Comparison of ENCODE assay signal across 26 cellular contexts in the genomic region with DNA sequence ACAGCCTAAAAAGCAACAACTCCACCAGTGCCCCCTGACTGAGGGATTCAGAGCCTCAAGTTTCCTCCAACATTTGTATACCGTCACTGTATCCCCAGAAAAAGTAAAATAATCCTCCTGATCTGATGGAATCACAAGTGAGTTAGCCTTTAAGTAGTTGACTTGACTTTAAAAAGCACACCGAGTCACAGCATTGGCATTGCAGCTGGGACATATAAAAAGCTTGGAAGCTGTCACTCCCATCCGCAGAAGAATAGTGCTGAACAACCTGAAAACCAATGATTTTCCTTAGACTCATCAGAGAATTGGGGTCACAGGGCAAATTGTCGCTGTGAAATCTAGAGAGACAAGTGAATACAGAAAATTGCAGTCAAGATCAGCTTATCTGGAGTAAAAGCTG. TPM values are rescaled to one million over a fixed set of nuclear protein-coding genes. Genes with fewer than 3 reads are reported as not detected.
DNase-seq lines count a peak whose midpoint lies in the region; ATAC-seq and TF ChIP-seq lines count a peak whose summit lies in the region.
"Had no signal": no experiment of that assay in that cellular context is flagged by ENCODE, and none has a peak within 500 bp of the region (broad histone marks: within the 10 kb centered on the region; RNA-seq: fewer than 3 reads in every experiment).

No MANE protein-coding gene starts in this region.

- peaks cover 9% of the 10 kb centered on the region; the same call in 1 of the 2 replicates for H3K36me3 Mint-ChIP-seq in HFFc6 (ENCODE audit: low read depth)
- H3K36me3 Mint-ChIP-seq in CD14-positive monocyte, result no peaks in the 10 kb centered on the region

- intact Hi-C loops in Right ventricle myocardium superior (cut with DNase I) (no loop called here), CD14-positive monocyte (cut with micrococcal nuclease) (no loop called here)

- TF ChIP-seq CTCF in HFFc6 (IDR thresholded peaks at IDR 0.05), result no peak
- TF ChIP-seq CTCF in choroid plexus epithelial cell (conservative IDR thresholded peaks at IDR 0.05; ENCODE audit: low read depth, low read length), result no peak
- no peak for TF ChIP-seq CTCF in CD14-positive monocyte (IDR thresholded peaks at IDR 0.05)

- H3K27ac Mint-ChIP-seq in HFFc6 (peak overlapping the region; percentile 88), CD14-positive monocyte (no peak overlapping the region)
- H3K27ac Mint-ChIP-seq: activated naive CD8-positive, alpha-beta T cell treated with anti-CD3 and anti-CD28 coated beads, Interleukin-2, amount 50 U/mL, for 24 hours; B cell had no signal

- peak; percentile 14 for DNase-seq in A172 (ENCODE audit: low spot score)
- DNase-seq in HFFc6, result peak; percentile 69
- DNase-seq in choroid plexus epithelial cell (ENCODE audit: low read depth), result peak; percentile 32
- DNase-seq in iris pigment epithelial cell (ENCODE audit: low read depth), result peak; percentile 38
- no peak for DNase-seq in Right ventricle myocardium superior
- DNase-seq in HEK293T (ENCODE audit: extremely low spot score), result no peak
- DNase-seq in CD14-positive monocyte (ENCODE audit: low spot score), result no peak
- no peak for DNase-seq in RPMI8226
- DNase-seq: activated CD4-positive, alpha-beta T cell treated with anti-CD3 and anti-CD28 coated beads for 4 hours; activated CD8-positive, alpha-beta memory T cell treated with anti-CD3 and anti-CD28 coated beads for 24 hours; activated gamma-delta T cell treated with Interleukin-2 at 50 U/mL for 16 hours; activated naive CD8-positive, alpha-beta T cell treated with anti-CD3 and anti-CD28 coated beads, Interleukin-2, amount 50 U/mL, for 24 hours; activated T-cell treated with anti-CD3 and anti-CD28 coated beads, Interleukin-2, amount 50 U/mL, for 1 hour; body of pancreas; DMS53; gastrocnemius medialis; H7; left lung; mesendoderm; NCI-H1417 treated with DMSO at 0.1 percent for 48 hours; NCI-H2081 treated with DMSO at 0.1 percent for 48 hours; NCI-H446 treated with DMSO at 0.1 percent for 48 hours; stomach; thyroid gland had no signal

- H3K4me3 Mint-ChIP-seq in HFFc6, result peak overlapping the region; percentile 79
- H3K4me3 Mint-ChIP-seq in CD14-positive monocyte, result no peak overlapping the region
- H3K4me3 Mint-ChIP-seq: activated naive CD8-positive, alpha-beta T cell treated with anti-CD3 and anti-CD28 coated beads, Interleukin-2, amount 50 U/mL, for 24 hours; B cell had no signal

- H3K9me3 Mint-ChIP-seq in HFFc6, result no peaks in the 10 kb centered on the region
- H3K9me3 Mint-ChIP-seq in CD14-positive monocyte, result peaks cover 2 to 27% (median 12%) of the 10 kb centered on the region in 7 donors

- peaks cover 3% of the 10 kb centered on the region; the same call in 1 of the 2 replicates for H3K27me3 Mint-ChIP-seq in HFFc6 (ENCODE audit: insufficient read depth)
- H3K27me3 Mint-ChIP-seq in CD14-positive monocyte (ENCODE audit: low read depth in 3 of 3), result no peaks in the 10 kb centered on the region
- H3K27me3 Mint-ChIP-seq: activated naive CD8-positive, alpha-beta T cell treated with anti-CD3 and anti-CD28 coated beads, Interleukin-2, amount 50 U/mL, for 24 hours; B cell had no signal

- CTCF ChIA-PET in HEK293T (lab: Yijun Ruan, JAX), result interaction anchor here (0.6 kb wide), 1 partner anchor 20 kb away, joined by 3 read pairs; no protein-coding TSS in a partner anchor

- H3K4me1 Mint-ChIP-seq in HFFc6 (ENCODE audit: low read depth) (peaks cover 46% of the 10 kb centered on the region), CD14-positive monocyte (no peaks in the 10 kb centered on the region)
- H3K4me1 Mint-ChIP-seq: activated naive CD8-positive, alpha-beta T cell treated with anti-CD3 and anti-CD28 coated beads, Interleukin-2, amount 50 U/mL, for 24 hours; B cell had no signal

- H3K4me3 ChIP-seq in choroid plexus epithelial cell (ENCODE audit: low read depth, low read length), result no peak overlapping the region
- H3K4me3 ChIP-seq: body of pancreas, gastrocnemius medialis, left lung, prostate gland, stomach, thyroid gland had no signal

- POLR2A ChIA-PET in HEK293T (lab: Yijun Ruan, JAX), result no interaction called here

- ATAC-seq in Right ventricle myocardium superior (ENCODE audit: poor library complexity), result no peak
- ATAC-seq: activated naive CD8-positive, alpha-beta T cell treated with anti-CD3 and anti-CD28 coated beads, Interleukin-2, amount 50 U/mL, for 24 hours; body of pancreas; gastrocnemius medialis; left lung had no signal

TF ChIP-seq in HEK293T, 16 proteins besides CTCF, POLR2A, EP300 and RAD21:
- no peak for TF ChIP-seq BHLHE40 (IDR thresholded peaks at IDR 0.05; ENCODE audit: borderline replicate concordance)
- TF ChIP-seq FOXM1 (IDR thresholded peaks at IDR 0.05; ENCODE audit: borderline replicate concordance), result no peak
- TF ChIP-seq ELF4 (IDR thresholded peaks at IDR 0.05), result no peak
- no peak for TF ChIP-seq FOXK2 (IDR thresholded peaks at IDR 0.05)
- TF ChIP-seq CTBP1 (IDR thresholded peaks at IDR 0.05; ENCODE audit: borderline replicate concordance), result no peak
- no peak for TF ChIP-seq ARNT (IDR thresholded peaks at IDR 0.05)
- no peak for TF ChIP-seq TARDBP (IDR thresholded peaks at IDR 0.05)
- TF ChIP-seq, protein P1, sequence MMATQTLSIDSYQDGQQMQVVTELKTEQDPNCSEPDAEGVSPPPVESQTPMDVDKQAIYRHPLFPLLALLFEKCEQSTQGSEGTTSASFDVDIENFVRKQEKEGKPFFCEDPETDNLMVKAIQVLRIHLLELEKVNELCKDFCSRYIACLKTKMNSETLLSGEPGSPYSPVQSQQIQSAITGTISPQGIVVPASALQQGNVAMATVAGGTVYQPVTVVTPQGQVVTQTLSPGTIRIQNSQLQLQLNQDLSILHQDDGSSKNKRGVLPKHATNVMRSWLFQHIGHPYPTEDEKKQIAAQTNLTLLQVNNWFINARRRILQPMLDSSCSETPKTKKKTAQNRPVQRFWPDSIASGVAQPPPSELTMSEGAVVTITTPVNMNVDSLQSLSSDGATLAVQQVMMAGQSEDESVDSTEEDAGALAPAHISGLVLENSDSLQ (IDR thresholded peaks at IDR 0.05), result no peak
- TF ChIP-seq FOXA1 (IDR thresholded peaks at IDR 0.05), result no peak
- no peak for TF ChIP-seq NFRKB (IDR thresholded peaks at IDR 0.05)
- TF ChIP-seq ZNF384 (IDR thresholded peaks at IDR 0.05), result no peak
- TF ChIP-seq SP1 (IDR thresholded peaks at IDR 0.05), result no peak
- no peak for TF ChIP-seq HDGF (IDR thresholded peaks at IDR 0.05; ENCODE audit: borderline replicate concordance)
- TF ChIP-seq LEF1 (IDR thresholded peaks at IDR 0.05; ENCODE audit: borderline replicate concordance), result no peak
- TF ChIP-seq L3MBTL2 (conservative IDR thresholded peaks at IDR 0.05), result no peak
- TF ChIP-seq SUZ12 (IDR thresholded peaks at IDR 0.05), result no peak

RNA-seq across cellular contexts. Expression of a gene that starts 41.6 kb away (rescaled TPM):
- 11.6 and 11.8 TPM in 2 replicates for total RNA-seq in A172 (2014; rRNA removed; shearing (Covaris generic))
- 100 to 1,000 TPM; 174 to 272 (median 186) TPM for total RNA-seq in HFFc6 (2021; fragmentation: NEBNext Ultra II Directional; extraction: Animal tissue kit (Norgen Biotek cat#: 25700))
- 23.5 TPM for total RNA-seq in Right ventricle myocardium superior
- 1 to 10 TPM in 1 of 2 donors, under 1 TPM in 1; 0.85 to 4.2 TPM for polyA plus RNA-seq in CD14-positive monocyte
- total RNA-seq: B cell had no signal

Comparison
In these comparisons a context has a peak if more than half of its experiments do, and no peak if none do; other contexts are left out.
1. DNase-seq: peak in A172 (single experiment), HFFc6 (single experiment), choroid plexus epithelial cell (single experiment) and iris pigment epithelial cell (single experiment); none in Right ventricle myocardium superior (single experiment), HEK293T (single experiment), CD14-positive monocyte (single experiment) and RPMI8226 (single experiment).